ENCODE assay signal across 1 cellular context in the genomic region with DNA sequence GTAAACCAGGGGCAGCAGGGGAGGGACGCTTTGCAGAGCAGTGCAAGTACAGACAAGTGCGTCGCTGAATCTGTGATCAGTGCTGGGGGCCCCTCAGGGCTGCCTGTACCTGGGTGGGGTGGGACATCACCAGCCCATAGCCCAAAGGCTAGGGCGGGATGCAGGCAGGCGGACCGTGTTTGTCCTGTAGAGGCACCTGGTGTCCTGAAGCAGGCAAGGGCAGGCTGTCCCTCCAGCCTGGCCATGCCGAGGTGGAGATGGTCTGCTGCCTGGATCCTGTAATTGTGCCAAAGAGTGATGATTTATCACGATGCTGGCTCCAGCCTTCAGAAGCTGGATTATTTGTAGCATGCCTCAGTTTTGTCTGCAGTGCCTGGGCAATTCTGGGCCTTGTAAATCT.
TF ChIP-seq lines count a peak whose summit lies in the region.

No MANE protein-coding gene starts in this region.

TF ChIP-seq in HepG2, 621 proteins besides CTCF, POLR2A, EP300 and RAD21:
- TF ChIP-seq ZNF546 (CRISPR knock-in tag; conservative IDR thresholded peaks at IDR 0.05) (no peak), ASH2L (IDR thresholded peaks at IDR 0.05; ENCODE audit: insufficient read length, low read depth, low read length) (no peak), ZNF451 (CRISPR knock-in tag; IDR thresholded peaks at IDR 0.05) (no peak), SAP130 (CRISPR knock-in tag; IDR thresholded peaks at IDR 0.05; ENCODE audit: low read depth) (no peak), ZFX (CRISPR knock-in tag; IDR thresholded peaks at IDR 0.05; ENCODE audit: low read depth) (no peak), ZHX2 (IDR thresholded peaks at IDR 0.05; ENCODE audit: low read depth) (no peak), ZHX2 (CRISPR knock-in tag; IDR thresholded peaks at IDR 0.05; ENCODE audit: borderline replicate concordance) (no peak), ZNF225 (CRISPR knock-in tag; IDR thresholded peaks at IDR 0.05) (no peak), NR2F2 (IDR thresholded peaks at IDR 0.05; ENCODE audit: borderline replicate concordance, low read depth) (no peak), LBX2 (CRISPR knock-in tag; IDR thresholded peaks at IDR 0.05; ENCODE audit: borderline replicate concordance) (no peak), MTF1 (CRISPR knock-in tag; IDR thresholded peaks at IDR 0.05) (no peak), NAIF1 (CRISPR knock-in tag; IDR thresholded peaks at IDR 0.05; ENCODE audit: borderline replicate concordance) (no peak), NFIB (CRISPR knock-in tag; IDR thresholded peaks at IDR 0.05; ENCODE audit: borderline replicate concordance) (no peak), ZNF337 (CRISPR knock-in tag; IDR thresholded peaks at IDR 0.05; ENCODE audit: borderline replicate concordance, low read depth) (no peak), TOPORS (CRISPR knock-in tag; IDR thresholded peaks at IDR 0.05) (no peak), ZNF672 (CRISPR knock-in tag; IDR thresholded peaks at IDR 0.05) (no peak), ZNF703 (CRISPR knock-in tag; IDR thresholded peaks at IDR 0.05; ENCODE audit: borderline replicate concordance) (no peak), ZFP37 (CRISPR knock-in tag; IDR thresholded peaks at IDR 0.05; ENCODE audit: borderline replicate concordance) (no peak), ZNF674 (CRISPR knock-in tag; IDR thresholded peaks at IDR 0.05; ENCODE audit: low read depth) (no peak)
- TF ChIP-seq, protein P1, sequence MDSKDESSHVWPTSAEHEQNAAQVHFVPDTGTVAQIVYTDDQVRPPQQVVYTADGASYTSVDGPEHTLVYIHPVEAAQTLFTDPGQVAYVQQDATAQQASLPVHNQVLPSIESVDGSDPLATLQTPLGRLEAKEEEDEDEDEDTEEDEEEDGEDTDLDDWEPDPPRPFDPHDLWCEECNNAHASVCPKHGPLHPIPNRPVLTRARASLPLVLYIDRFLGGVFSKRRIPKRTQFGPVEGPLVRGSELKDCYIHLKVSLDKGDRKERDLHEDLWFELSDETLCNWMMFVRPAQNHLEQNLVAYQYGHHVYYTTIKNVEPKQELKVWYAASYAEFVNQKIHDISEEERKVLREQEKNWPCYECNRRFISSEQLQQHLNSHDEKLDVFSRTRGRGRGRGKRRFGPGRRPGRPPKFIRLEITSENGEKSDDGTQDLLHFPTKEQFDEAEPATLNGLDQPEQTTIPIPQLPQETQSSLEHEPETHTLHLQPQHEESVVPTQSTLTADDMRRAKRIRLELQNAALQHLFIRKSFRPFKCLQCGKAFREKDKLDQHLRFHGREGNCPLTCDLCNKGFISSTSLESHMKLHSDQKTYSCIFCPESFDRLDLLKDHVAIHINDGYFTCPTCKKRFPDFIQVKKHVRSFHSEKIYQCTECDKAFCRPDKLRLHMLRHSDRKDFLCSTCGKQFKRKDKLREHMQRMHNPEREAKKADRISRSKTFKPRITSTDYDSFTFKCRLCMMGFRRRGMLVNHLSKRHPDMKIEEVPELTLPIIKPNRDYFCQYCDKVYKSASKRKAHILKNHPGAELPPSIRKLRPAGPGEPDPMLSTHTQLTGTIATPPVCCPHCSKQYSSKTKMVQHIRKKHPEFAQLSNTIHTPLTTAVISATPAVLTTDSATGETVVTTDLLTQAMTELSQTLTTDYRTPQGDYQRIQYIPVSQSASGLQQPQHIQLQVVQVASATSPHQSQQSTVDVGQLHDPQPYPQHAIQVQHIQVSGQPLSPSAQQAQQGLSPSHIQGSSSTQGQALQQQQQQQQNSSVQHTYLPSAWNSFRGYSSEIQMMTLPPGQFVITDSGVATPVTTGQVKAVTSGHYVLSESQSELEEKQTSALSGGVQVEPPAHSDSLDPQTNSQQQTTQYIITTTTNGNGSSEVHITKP (CRISPR knock-in tag; IDR thresholded peaks at IDR 0.05; ENCODE audit: low read depth), result no peak
- TF ChIP-seq, protein P2, sequence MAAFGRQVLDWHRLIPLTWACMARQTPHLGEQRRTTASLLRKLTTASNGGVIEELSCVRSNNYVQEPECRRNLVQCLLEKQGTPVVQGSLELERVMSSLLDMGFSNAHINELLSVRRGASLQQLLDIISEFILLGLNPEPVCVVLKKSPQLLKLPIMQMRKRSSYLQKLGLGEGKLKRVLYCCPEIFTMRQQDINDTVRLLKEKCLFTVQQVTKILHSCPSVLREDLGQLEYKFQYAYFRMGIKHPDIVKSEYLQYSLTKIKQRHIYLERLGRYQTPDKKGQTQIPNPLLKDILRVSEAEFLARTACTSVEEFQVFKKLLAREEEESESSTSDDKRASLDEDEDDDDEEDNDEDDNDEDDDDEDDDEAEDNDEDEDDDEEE (CRISPR knock-in tag; IDR thresholded peaks at IDR 0.05), result no peak
